ENCODE assay signal across 13 cellular contexts in the genomic region with DNA sequence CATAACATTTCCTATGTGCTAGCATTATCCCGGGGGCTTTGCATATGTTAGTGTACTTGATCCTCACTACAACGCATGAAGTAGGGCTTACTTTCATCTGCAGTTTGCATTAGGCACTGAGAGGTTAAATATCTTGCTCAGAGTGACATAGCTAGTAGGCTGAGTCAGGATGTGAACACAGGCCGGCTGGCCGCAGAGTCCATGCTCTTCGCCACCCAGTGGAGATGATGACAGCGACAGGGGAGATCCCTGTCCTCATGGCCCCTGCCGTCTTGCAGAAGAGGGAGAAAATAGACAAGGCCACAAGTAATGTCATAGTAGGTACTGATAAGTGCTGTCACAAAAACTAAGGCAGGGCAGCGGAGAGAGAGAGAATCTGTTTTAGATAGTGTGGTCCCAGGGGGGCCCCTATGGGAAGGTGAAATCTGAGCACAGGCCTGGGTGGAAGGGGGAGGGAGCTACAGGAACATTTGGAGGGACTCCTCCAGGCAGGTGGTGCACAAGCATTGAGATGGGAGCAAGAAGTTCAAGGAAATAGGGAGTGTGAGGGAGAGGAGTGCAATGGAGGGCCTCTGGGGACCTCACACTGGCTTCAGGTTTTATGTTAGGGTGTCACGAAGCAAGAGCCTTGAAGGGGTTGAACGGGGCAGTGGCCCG. TPM values are rescaled to one million over a fixed set of nuclear protein-coding genes. Genes with fewer than 3 reads are reported as not detected.
DNase-seq lines count a peak whose midpoint lies in the region; ATAC-seq and TF ChIP-seq lines count a peak whose summit lies in the region.
"Had no signal": no experiment of that assay in that cellular context is flagged by ENCODE, and none has a peak within 500 bp of the region (broad histone marks: within the 10 kb centered on the region; RNA-seq: fewer than 3 reads in every experiment).

No MANE protein-coding gene starts in this region.

- peak; percentile 31 for DNase-seq in AG04449 (ENCODE audit: low read depth, low spot score)
- DNase-seq in HAP-1 (ENCODE audit: low spot score in 2 of 2) = peak; percentile 30 to 36
- peak; percentile 75 for DNase-seq in brain microvascular endothelial cell
- DNase-seq in kidney tubule cell (ENCODE audit: low spot score) = peak; percentile 21
- DNase-seq in central memory CD4-positive, alpha-beta T cell = no peak
- DNase-seq in stimulated activated naive CD4-positive, alpha-beta T cell (lab: John Stamatoyannopoulos, UW) = no peak
- no peak for DNase-seq in activated T-cell treated with anti-CD3 and anti-CD28 coated beads, Interleukin-2, amount 50 U/mL, for 4 hours
- no peak for DNase-seq in NCI-H510A treated with DMSO at 0.1 percent for 48 hours (lab: John Stamatoyannopoulos, UW)
- DNase-seq: NCI-H187 treated with DMSO at 0.1 percent for 48 hours had no signal

- peaks cover 1% of the 10 kb centered on the region for H3K4me1 Mint-ChIP-seq in activated T-cell treated with anti-CD3 and anti-CD28 coated beads, Interleukin-2, amount 50 U/mL, for 4 hours (ENCODE audit: low read depth)

- no peak overlapping the region for H3K4me3 Mint-ChIP-seq in activated T-cell treated with anti-CD3 and anti-CD28 coated beads, Interleukin-2, amount 50 U/mL, for 4 hours
- H3K4me3 Mint-ChIP-seq: activated CD8-positive, alpha-beta T cell treated with anti-CD3 and anti-CD28 coated beads for 36 hours; activated naive CD4-positive, alpha-beta T cell treated with anti-CD3 and anti-CD28 coated beads, Interleukin-2, amount 50 U/mL, for 24 hours; T-helper 1 cell treated with Interleukin-12 subunit alpha and Interleukin-12 subunit beta and Interleukin-4 antibody, amounts not matched to agents 30 μg/mL and 1 μg/mL, for 36 hours had no signal

- H3K27me3 ChIP-seq in HAP-1 (ENCODE audit: low read depth) (no peaks in the 10 kb centered on the region), brain microvascular endothelial cell (replicated peaks) (no peaks in the 10 kb centered on the region)
- H3K27me3 ChIP-seq: ovary had no signal

- no peak overlapping the region for H3K27ac ChIP-seq in brain microvascular endothelial cell
- H3K27ac ChIP-seq: ovary had no signal

- CTCF ChIA-PET in AG04449 (lab: Yijun Ruan, JAX) = interaction anchor here (0.7 to 5.9 kb wide), 22 partner anchors 9 to 221 kb away, joined by 3 to 75 read pairs (median 4); no protein-coding TSS in a partner anchor

- no peaks in the 10 kb centered on the region for H3K9me3 Mint-ChIP-seq in activated T-cell treated with anti-CD3 and anti-CD28 coated beads, Interleukin-2, amount 50 U/mL, for 4 hours
- H3K9me3 Mint-ChIP-seq: activated CD8-positive, alpha-beta T cell treated with anti-CD3 and anti-CD28 coated beads for 36 hours; activated naive CD4-positive, alpha-beta T cell treated with anti-CD3 and anti-CD28 coated beads, Interleukin-2, amount 50 U/mL, for 24 hours; T-helper 1 cell treated with Interleukin-12 subunit alpha and Interleukin-12 subunit beta and Interleukin-4 antibody, amounts not matched to agents 30 μg/mL and 1 μg/mL, for 36 hours had no signal

- no peaks in the 10 kb centered on the region for H3K9me3 ChIP-seq in HAP-1
- H3K9me3 ChIP-seq: ovary had no signal

- in situ Hi-C loops in HAP-1 (cut with MboI; ENCODE audit: low sequenced_read_pairs) (loop anchor here (10.0 kb wide), 1 partner anchor 181 kb away; no protein-coding TSS in a partner anchor), brain microvascular endothelial cell (cut with HindIII; ENCODE audit: low pct_ligation_motif_present, low sequenced_read_pairs) (no loop called here)

- no peak overlapping the region for H3K4me3 ChIP-seq in AG04449 (ENCODE audit: low read depth, low read length)
- no peak overlapping the region for H3K4me3 ChIP-seq in HAP-1
- H3K4me3 ChIP-seq in brain microvascular endothelial cell (ENCODE audit: low read depth, low read length) = no peak overlapping the region
- H3K4me3 ChIP-seq: ovary had no signal

- peaks cover 40% of the 10 kb centered on the region for H3K4me1 ChIP-seq in HAP-1

- H3K36me3 ChIP-seq in HAP-1 (replicated peaks) (peaks cover 22% of the 10 kb centered on the region), brain microvascular endothelial cell (replicated peaks) (no peaks in the 10 kb centered on the region)
- H3K36me3 ChIP-seq: ovary had no signal

- H3K27me3 Mint-ChIP-seq in activated T-cell treated with anti-CD3 and anti-CD28 coated beads, Interleukin-2, amount 50 U/mL, for 4 hours (ENCODE audit: low read depth) = no peaks in the 10 kb centered on the region
- H3K27me3 Mint-ChIP-seq: activated CD8-positive, alpha-beta T cell treated with anti-CD3 and anti-CD28 coated beads for 36 hours; activated naive CD4-positive, alpha-beta T cell treated with anti-CD3 and anti-CD28 coated beads, Interleukin-2, amount 50 U/mL, for 24 hours had no signal

- TF ChIP-seq CTCF in AG04449 (IDR thresholded peaks at IDR 0.05; ENCODE audit: insufficient read depth, low read length, missing control alignments) (peak; percentile 66), brain microvascular endothelial cell (IDR thresholded peaks at IDR 0.05; ENCODE audit: low read depth, low read length, missing control alignments) (peak; percentile 72)

- ATAC-seq in activated T-cell treated with anti-CD3 and anti-CD28 coated beads, Interleukin-2, amount 50 U/mL, for 4 hours = no peak

- peaks cover 34% of the 10 kb centered on the region for H3K36me3 Mint-ChIP-seq in activated T-cell treated with anti-CD3 and anti-CD28 coated beads, Interleukin-2, amount 50 U/mL, for 4 hours (ENCODE audit: insufficient read depth)

- POLR2A ChIA-PET in AG04449 (lab: Yijun Ruan, JAX) = no interaction called here

RNA-seq across cellular contexts. Expression of gene LYRM4, which starts 46.8 kb away (rescaled TPM):
- 10 to 100 TPM; 49.2 to 50.6 (median 50.0) TPM for total RNA-seq in activated T-cell treated with anti-CD3 and anti-CD28 coated beads, Interleukin-2, amount 50 U/mL, for 4 hours

RNA-seq across cellular contexts. Expression of gene FARS2, which starts 47.3 kb away (rescaled TPM):
- total RNA-seq in activated T-cell treated with anti-CD3 and anti-CD28 coated beads, Interleukin-2, amount 50 U/mL, for 4 hours = 10 to 100 TPM; 28.3 to 31.0 (median 29.9) TPM

Comparison
In these comparisons a context has a peak if more than half of its experiments do, and no peak if none do; other contexts are left out.
1. DNase-seq: peak in AG04449 (single experiment), HAP-1 (2 of 2), brain microvascular endothelial cell (single experiment) and kidney tubule cell (single experiment); none in central memory CD4-positive, alpha-beta T cell (single experiment), stimulated activated naive CD4-positive, alpha-beta T cell (0 of 6), activated T-cell treated with anti-CD3 and anti-CD28 coated beads, Interleukin-2, amount 50 U/mL, for 4 hours (single experiment) and NCI-H510A treated with DMSO at 0.1 percent for 48 hours (single experiment).